ENCODE assay signal across 11 cellular contexts in genomic region chr2:219045937-219046550, GRCh38. TPM values are rescaled to one million over a fixed set of nuclear protein-coding genes. Genes with fewer than 3 reads are reported as not detected.
DNase-seq lines count a peak whose midpoint lies in the region; ATAC-seq and TF ChIP-seq lines count a peak whose summit lies in the region.
"Had no signal": no experiment of that assay in that cellular context is flagged by ENCODE, and none has a peak within 500 bp of the region (broad histone marks: within the 10 kb centered on the region; RNA-seq: fewer than 3 reads in every experiment).

No MANE protein-coding gene starts in this region.

- no peaks in the 10 kb centered on the region for H3K27me3 ChIP-seq in testis

- POLR2A ChIA-PET in RWPE1 (lab: Yijun Ruan, JAX; ENCODE audit: low non-redundant PET) = interaction anchor here (0.6 kb wide), 1 partner anchor 207 kb away, joined by 7 read pairs; the partner anchor contains the start of gene TUBA4B

- 10 to 14% methylated on average over 6 of the region's 6 CpGs for WGBS in testis, 2 donors

- no peak overlapping the region for H3K27ac ChIP-seq in RWPE1
- H3K27ac ChIP-seq in testis = no peak overlapping the region
- H3K27ac ChIP-seq: C4-2B, VCaP had no signal

- no peaks in the 10 kb centered on the region for H3K4me1 ChIP-seq in testis

- TF ChIP-seq CTCF in RWPE1 (conservative IDR thresholded peaks at IDR 0.05; ENCODE audit: low read depth) (no peak), fibroblast of villous mesenchyme (IDR thresholded peaks at IDR 0.05; ENCODE audit: insufficient read depth, low read depth, low read length) (no peak), testis (IDR thresholded peaks at IDR 0.05) (no peak)

- DNase-seq in left ventricle myocardium superior (no peak), cardiac septum (ENCODE audit: low spot score) (no peak), RWPE1 (ENCODE audit: low spot score) (peak; percentile 48), fibroblast of villous mesenchyme (ENCODE audit: low read depth) (peak; percentile 37), testis (peak; percentile 44), NCI-H1436 (lab: John Stamatoyannopoulos, UW) (no peak)

- H3K9me3 ChIP-seq in testis = no peaks in the 10 kb centered on the region

- no peak for TF ChIP-seq POLR2A in testis (IDR thresholded peaks at IDR 0.05)

- CTCF ChIA-PET in RWPE1 (lab: Yijun Ruan, JAX) = no interaction called here

- intact Hi-C loops in left ventricle myocardium superior (cut with micrococcal nuclease) = loop anchor here (10.0 kb wide), 1 partner anchor 99 kb away; no protein-coding TSS in a partner anchor
- intact Hi-C loops in cardiac septum (cut with DNase I) = no loop called here
- intact Hi-C loops in testis (cut with DNase I; ENCODE audit: low total_unique reads) = no loop called here

- H3K4me3 ChIP-seq in fibroblast of villous mesenchyme (ENCODE audit: low read depth, low read length) = no peak overlapping the region
- no peak overlapping the region for H3K4me3 ChIP-seq in testis

- peak; percentile 31 for ATAC-seq in left ventricle myocardium superior
- no peak for ATAC-seq in GM21737 (IDR thresholded peaks at IDR 0.05; ENCODE audit: unreplicated experiment)
- no peak for ATAC-seq in HG03571 (IDR thresholded peaks at IDR 0.05; ENCODE audit: unreplicated experiment)
- ATAC-seq: naive thymus-derived CD4-positive, alpha-beta T cell had no signal

- H3K36me3 ChIP-seq in testis (ENCODE audit: low read depth, missing control alignments) = no peaks in the 10 kb centered on the region

RNA-seq across cellular contexts. Expression of gene CFAP65, which starts 4.7 kb away (rescaled TPM):
- total RNA-seq in left ventricle myocardium superior (not detected), cardiac septum (not detected), fibroblast of villous mesenchyme (not detected in 2 replicates), testis (10 to 100 TPM; 15.5 to 23.7 TPM)
- polyA plus RNA-seq in testis (ENCODE audit: insufficient read depth, low read depth, low replicate concordance) = 42.9 TPM
- total RNA-seq: naive thymus-derived CD4-positive, alpha-beta T cell had no signal
- polyA plus RNA-seq: naive thymus-derived CD4-positive, alpha-beta T cell had no signal

RNA-seq across cellular contexts. Expression of gene IHH, which starts 14.7 kb away (rescaled TPM):
- total RNA-seq in left ventricle myocardium superior (not detected), cardiac septum (not detected), fibroblast of villous mesenchyme (not detected in 2 replicates), testis (under 1 TPM; 0.19 to 0.39 TPM)
- 1.1 TPM for polyA plus RNA-seq in testis (ENCODE audit: insufficient read depth, low read depth, low replicate concordance)
- polyA plus RNA-seq: naive thymus-derived CD4-positive, alpha-beta T cell had no signal

RNA-seq across cellular contexts. Expression of gene CRYBA2, which starts 52.8 kb away (rescaled TPM):
- total RNA-seq in left ventricle myocardium superior (not detected), cardiac septum (not detected), fibroblast of villous mesenchyme (1.3 TPM in 1 of 2 replicates, not detected in the other), testis (1 to 10 TPM in 1 of 2 donors, under 1 TPM in 1; 0.56 to 2.9 TPM)
- polyA plus RNA-seq in testis (ENCODE audit: insufficient read depth, low read depth, low replicate concordance) = 2.7 TPM
- total RNA-seq: naive thymus-derived CD4-positive, alpha-beta T cell had no signal
- polyA plus RNA-seq: naive thymus-derived CD4-positive, alpha-beta T cell had no signal

Comparison
In these comparisons a context has a peak if more than half of its experiments do, and no peak if none do; other contexts are left out.
1. DNase-seq: peak in RWPE1 (single experiment), fibroblast of villous mesenchyme (single experiment) and testis (single experiment); none in left ventricle myocardium superior (single experiment), cardiac septum (single experiment) and NCI-H1436 (single experiment).
2. RNA of gene CFAP65, which starts 4.7 kb away (total RNA-seq): 15.5 to 23.7 TPM in testis; not detected in left ventricle myocardium superior (single experiment), not detected in cardiac septum (single experiment) and not detected in fibroblast of villous mesenchyme; every median in the first group is over 10 times any median in the second.